In genomic region chr6:93194480-93194879, GRCh38 we compare ENCODE assay signal across 23 cellular contexts.
"Had no signal": no experiment of that assay in that cellular context is flagged by ENCODE, and none has a peak within 500 bp of the region (broad histone marks: within the 10 kb centered on the region; RNA-seq: fewer than 3 reads in every experiment).

No MANE protein-coding gene starts in this region.

- H3K36me3 ChIP-seq: MG63 had no signal

- H3K9me3 ChIP-seq: MG63, SK-N-SH had no signal

- H3K4me3 ChIP-seq: K562, MG63 had no signal

- H3K9ac ChIP-seq: KMS-11, SK-N-SH had no signal

- H3K4me2 ChIP-seq: KMS-11, SK-N-SH had no signal

- H3K9me2 ChIP-seq: SK-N-SH had no signal

- H3K27ac ChIP-seq: HL-60, KMS-11, RWPE1 had no signal

- H3K27me3 ChIP-seq: MG63 had no signal

- DNase-seq: MG63; NCI-H1092; NCI-H1105 treated with DMSO at 0.1 percent for 48 hours; NCI-H1417 treated with DMSO at 0.1 percent for 48 hours; NCI-H146; NCI-H187; NCI-H2029; NCI-H2081 treated with DMSO at 0.1 percent for 48 hours; NCI-H2171; NCI-H226; NCI-H446; NCI-H510A; NCI-H524 treated with DMSO at 0.1 percent for 48 hours; NCI-H774; NK-92 treated with Interleukin-12 subunit alpha and Interleukin-12 subunit beta, amount 100 ng/mL, for 24 hours; PC-3; SHP77; SK-N-SH; SW 1271 had no signal
